ENCODE assay signal across 1 cellular context in the genomic region with DNA sequence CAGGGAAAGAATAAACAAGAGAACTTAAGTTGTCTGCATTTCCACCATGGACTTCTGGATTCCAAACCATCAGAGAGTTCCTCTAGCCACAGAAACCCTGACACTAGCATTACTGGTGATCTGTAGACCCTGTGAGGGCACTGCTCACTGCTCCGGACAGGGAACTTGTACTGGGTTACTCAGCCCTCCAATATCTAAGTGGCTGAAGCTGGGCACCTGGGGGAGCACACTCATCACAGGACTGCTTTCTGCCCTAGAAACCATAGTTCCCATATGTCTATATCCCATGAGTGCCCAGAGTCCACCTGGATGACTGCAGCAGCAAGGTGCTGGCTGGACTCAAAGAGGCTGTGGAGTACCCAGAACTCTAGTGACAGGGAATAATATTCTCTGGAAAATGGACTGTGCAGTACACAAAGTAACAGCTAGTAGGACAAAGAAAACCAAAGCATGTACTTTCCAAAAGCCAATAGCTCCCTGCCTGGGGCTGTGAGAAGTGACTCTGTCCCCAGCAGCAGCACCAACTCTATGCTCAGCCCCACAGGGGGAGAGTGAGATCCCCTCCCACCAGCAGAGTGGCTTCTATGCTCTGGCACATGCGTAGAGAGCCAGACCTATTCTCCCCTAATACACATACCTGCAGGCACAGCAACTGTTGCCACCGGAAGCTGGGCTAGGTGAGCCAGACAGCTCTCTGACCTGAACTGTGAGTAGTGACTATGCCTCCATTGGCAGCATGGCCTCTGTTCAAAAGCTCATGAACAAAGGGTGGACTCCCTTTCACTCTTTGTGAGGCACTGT.
TF ChIP-seq lines count a peak whose summit lies in the region.

No MANE protein-coding gene starts in this region.

TF ChIP-seq in HCT116, 20 proteins besides CTCF, POLR2A, EP300 and RAD21 (continued from another document):
- TF ChIP-seq TCF7L2 (IDR thresholded peaks at IDR 0.05; ENCODE audit: borderline replicate concordance, extremely low read depth, insufficient read depth, insufficient read length) (no peak), EZH2 (IDR thresholded peaks at IDR 0.05) (no peak), EZH2phosphoT487 (IDR thresholded peaks at IDR 0.05; ENCODE audit: borderline replicate concordance) (no peak), ZNF274 (IDR thresholded peaks at IDR 0.05; ENCODE audit: low read depth, low read length) (no peak)
